In the genomic region with DNA sequence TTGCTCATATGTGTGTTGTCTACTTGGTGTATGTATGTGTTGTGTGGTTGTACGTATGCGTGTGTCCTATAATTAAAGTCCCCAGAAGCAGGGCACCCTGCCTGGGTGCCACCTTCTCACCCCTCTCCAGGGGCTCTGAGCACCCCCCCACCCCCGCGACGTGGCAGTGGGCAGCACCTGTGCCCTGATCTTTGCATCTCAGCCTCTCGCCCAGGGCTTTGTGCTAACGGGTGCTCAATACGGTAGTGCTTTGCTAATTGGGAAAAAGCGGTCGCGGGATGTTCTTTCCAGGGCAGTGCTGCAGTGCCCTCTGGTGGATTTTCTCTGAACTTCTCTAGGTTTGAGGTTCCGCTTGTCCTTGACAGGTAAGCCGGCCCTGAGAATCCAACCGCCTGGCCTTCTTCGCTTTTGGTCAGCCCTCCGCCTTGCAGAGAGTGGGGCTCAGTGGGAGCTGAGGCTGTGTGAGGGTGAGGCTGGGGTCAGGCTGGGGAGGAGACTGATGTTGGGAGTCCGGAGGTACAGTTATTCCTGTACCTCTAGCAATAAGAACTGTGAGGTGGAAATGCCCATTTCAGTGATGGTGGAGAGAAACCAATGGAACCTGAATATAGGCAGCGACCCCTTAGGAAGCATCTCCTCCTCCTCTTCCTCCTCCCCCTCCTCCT, we compare ENCODE assay signal across 2 cellular contexts.
TF ChIP-seq lines count a peak whose summit lies in the region.

No MANE protein-coding gene starts in this region.

TF ChIP-seq in HCT116, 20 proteins besides CTCF, POLR2A, EP300 and RAD21:
- TF ChIP-seq SP1 (IDR thresholded peaks at IDR 0.05; ENCODE audit: low read depth) (no peak), POLR2AphosphoS5 (IDR thresholded peaks at IDR 0.05; ENCODE audit: low read depth, low read length) (no peak), CEBPB (IDR thresholded peaks at IDR 0.05; ENCODE audit: low read depth) (no peak), CBX3 (IDR thresholded peaks at IDR 0.05; ENCODE audit: low read depth) (no peak), EZH2phosphoT487 (IDR thresholded peaks at IDR 0.05; ENCODE audit: borderline replicate concordance) (no peak)
- TF ChIP-seq, protein P1, sequence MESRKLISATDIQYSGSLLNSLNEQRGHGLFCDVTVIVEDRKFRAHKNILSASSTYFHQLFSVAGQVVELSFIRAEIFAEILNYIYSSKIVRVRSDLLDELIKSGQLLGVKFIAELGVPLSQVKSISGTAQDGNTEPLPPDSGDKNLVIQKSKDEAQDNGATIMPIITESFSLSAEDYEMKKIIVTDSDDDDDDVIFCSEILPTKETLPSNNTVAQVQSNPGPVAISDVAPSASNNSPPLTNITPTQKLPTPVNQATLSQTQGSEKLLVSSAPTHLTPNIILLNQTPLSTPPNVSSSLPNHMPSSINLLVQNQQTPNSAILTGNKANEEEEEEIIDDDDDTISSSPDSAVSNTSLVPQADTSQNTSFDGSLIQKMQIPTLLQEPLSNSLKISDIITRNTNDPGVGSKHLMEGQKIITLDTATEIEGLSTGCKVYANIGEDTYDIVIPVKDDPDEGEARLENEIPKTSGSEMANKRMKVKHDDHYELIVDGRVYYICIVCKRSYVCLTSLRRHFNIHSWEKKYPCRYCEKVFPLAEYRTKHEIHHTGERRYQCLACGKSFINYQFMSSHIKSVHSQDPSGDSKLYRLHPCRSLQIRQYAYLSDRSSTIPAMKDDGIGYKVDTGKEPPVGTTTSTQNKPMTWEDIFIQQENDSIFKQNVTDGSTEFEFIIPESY (IDR thresholded peaks at IDR 0.05; ENCODE audit: extremely low read depth, insufficient replicate concordance, low read length): no peak

TF ChIP-seq in K562, 482 proteins besides CTCF, POLR2A, EP300 and RAD21:
- TF ChIP-seq PCBP2 (IDR thresholded peaks at IDR 0.05; ENCODE audit: low read depth, low read length, poor library complexity, severe bottlenecking) (peak; percentile 95), ETS1 (conservative IDR thresholded peaks at IDR 0.05; ENCODE audit: control insufficient read depth, low read depth, low read length) (no peak), XRCC5 (IDR thresholded peaks at IDR 0.05; ENCODE audit: low read depth, low read length) (0 out of 2 replicates have a peak, but pooled peaks have one; percentile 44), ZNF561 (CRISPR knock-in tag; conservative IDR thresholded peaks at IDR 0.05) (no peak), NR3C1 (CRISPR knock-in tag; IDR thresholded peaks at IDR 0.05) (no peak), PCBP1 (IDR thresholded peaks at IDR 0.05; ENCODE audit: low read depth, low read length, poor library complexity, severe bottlenecking) (peak; percentile 83), FOXP4 (CRISPR knock-in tag; IDR thresholded peaks at IDR 0.05; ENCODE audit: borderline replicate concordance) (no peak), MAZ (CRISPR knock-in tag; conservative IDR thresholded peaks at IDR 0.05 in 1 of 2, IDR thresholded peaks at IDR 0.05 in 1 of 2) (0 out of 4 replicates have a peak, but pooled peaks of 1 of the 2 experiments have one; percentile 24), DEAF1 (CRISPR knock-in tag; IDR thresholded peaks at IDR 0.05) (peak; percentile 71), SMC3 (conservative IDR thresholded peaks at IDR 0.05; ENCODE audit: insufficient read depth, low read depth, low read length) (peak; percentile 83), RCOR1 (IDR thresholded peaks at IDR 0.05; ENCODE audit: borderline replicate concordance in 1 of 2, low read depth in 2 of 2, low read length in 2 of 2) (0 out of 4 replicates have a peak, but pooled peaks of 1 of the 2 experiments have one; percentile 15), TOE1 (IDR thresholded peaks at IDR 0.05; ENCODE audit: borderline replicate concordance) (no peak), TOE1 (CRISPR knock-in tag; IDR thresholded peaks at IDR 0.05; ENCODE audit: borderline replicate concordance, low read depth) (0 out of 2 replicates have a peak, but pooled peaks have one; percentile 39), STAG1 (CRISPR knock-in tag; IDR thresholded peaks at IDR 0.05; ENCODE audit: borderline replicate concordance) (peak; percentile 48; the same call in 1 of the 2 replicates), RB1 (IDR thresholded peaks at IDR 0.05; ENCODE audit: low read depth) (peak; percentile 51; the same call in 1 of the 2 replicates), JUND (IDR thresholded peaks at IDR 0.05; ENCODE audit: borderline replicate concordance, low read depth, low read length) (0 out of 2 replicates have a peak, but pooled peaks have one; percentile 11), JUND (tag; IDR thresholded peaks at IDR 0.05; ENCODE audit: borderline replicate concordance, low read depth, low read length) (no peak), ZNF263 (CRISPR knock-in tag; IDR thresholded peaks at IDR 0.05; ENCODE audit: borderline replicate concordance) (peak; percentile 96)
